20 cellular contexts compared by ENCODE assay signal in the genomic region with DNA sequence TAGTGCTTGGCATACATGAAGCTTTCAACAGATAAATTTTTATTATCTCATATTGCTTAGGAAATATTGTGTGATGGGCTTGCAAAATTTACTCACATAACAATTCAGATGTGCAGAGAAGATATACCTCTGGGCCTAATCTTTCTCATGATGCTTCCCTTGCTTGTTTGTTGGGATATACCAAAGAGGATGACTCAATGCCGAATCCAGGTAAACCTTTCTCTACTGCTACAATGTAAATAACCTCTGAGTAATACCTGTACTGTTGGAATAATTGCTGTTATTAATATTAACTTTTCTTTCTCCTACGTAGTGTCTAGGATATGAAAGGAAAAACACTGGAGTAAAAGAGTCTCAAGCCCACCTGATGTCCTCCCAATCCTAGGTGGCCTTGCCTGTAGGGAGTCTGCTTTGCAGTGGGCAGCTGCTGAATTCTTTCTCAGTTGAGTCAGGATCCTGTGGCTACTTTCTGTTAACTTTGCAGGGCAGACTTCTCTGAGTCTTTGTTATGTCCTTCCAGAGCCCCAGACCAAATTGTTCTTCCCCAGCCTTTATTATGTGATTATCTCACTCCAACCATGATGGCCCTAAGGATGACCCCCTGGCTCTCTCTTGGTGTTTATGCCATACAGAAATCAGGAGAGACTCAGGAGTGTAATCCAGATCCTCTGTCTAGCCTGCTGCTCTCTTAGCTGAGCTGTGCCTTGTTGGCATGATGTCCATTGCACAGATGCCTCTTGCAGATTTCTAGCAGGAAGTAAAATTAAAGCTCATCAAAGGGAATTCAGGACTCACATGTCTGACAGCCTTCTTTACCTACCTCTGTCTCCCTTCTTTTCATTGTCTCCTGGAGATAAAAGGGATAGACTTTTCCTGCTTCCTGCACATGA.
A peak's percentile ranks its signal among the peaks of the same experiment; 100 is the strongest.
DNase-seq lines count a peak whose midpoint lies in the region; TF ChIP-seq lines count a peak whose summit lies in the region.
"Had no signal": no experiment of that assay in that cellular context is flagged by ENCODE, and none has a peak within 500 bp of the region (broad histone marks: within the 10 kb centered on the region; RNA-seq: fewer than 3 reads in every experiment).

No MANE protein-coding gene starts in this region.

- H4K20me1 ChIP-seq in osteoblast (ENCODE audit: insufficient read depth, low read length) = no peaks in the 10 kb centered on the region

- TF ChIP-seq CTCF in epithelial cell of esophagus (IDR thresholded peaks at IDR 0.05; ENCODE audit: insufficient read depth, low read depth, low read length, missing control alignments) (no peak), osteoblast (IDR thresholded peaks at IDR 0.05; ENCODE audit: extremely low read depth, low read depth, low read length) (no peak), nephron progenitor cell (IDR thresholded peaks at IDR 0.05) (no peak)

- H3K27me3 Mint-ChIP-seq in nephron progenitor cell (ENCODE audit: low read depth, poor library complexity) = peaks cover 3% of the 10 kb centered on the region
- H3K27me3 Mint-ChIP-seq: activated naive CD8-positive, alpha-beta T cell had no signal

- H3K79me2 ChIP-seq in osteoblast (ENCODE audit: insufficient read depth, low read length) = no peaks in the 10 kb centered on the region

- H2AFZ ChIP-seq in osteoblast (ENCODE audit: low read length) = peak overlapping the region; percentile 13
- H2AFZ ChIP-seq: GM23338 had no signal

- no peaks in the 10 kb centered on the region for H3K9me3 ChIP-seq in SJSA1 (replicated peaks)
- no peaks in the 10 kb centered on the region for H3K9me3 ChIP-seq in osteoblast (ENCODE audit: low read depth, low read length)
- H3K9me3 ChIP-seq: Peyer's patch had no signal

- no peaks in the 10 kb centered on the region for H3K27me3 ChIP-seq in SJSA1 (replicated peaks)
- no peaks in the 10 kb centered on the region for H3K27me3 ChIP-seq in osteoblast (ENCODE audit: insufficient read depth, low read length)
- H3K27me3 ChIP-seq: Peyer's patch had no signal

- H3K4me3 ChIP-seq in SJSA1 (no peak overlapping the region), epithelial cell of esophagus (ENCODE audit: low read length) (no peak overlapping the region), osteoblast (ENCODE audit: insufficient read depth, low read length) (no peak overlapping the region)
- H3K4me3 ChIP-seq: GM23338, Peyer's patch had no signal

- H3K4me3 Mint-ChIP-seq in nephron progenitor cell = no peak overlapping the region
- H3K4me3 Mint-ChIP-seq: activated CD4-positive, alpha-beta T cell treated with anti-CD3 and anti-CD28 coated beads, Interleukin-2, amount 10 ng/mL, durations not matched to agents 7 days and 5 days; activated naive CD8-positive, alpha-beta T cell; brain; CD4-positive, CD25-positive, alpha-beta regulatory T cell; GM23338; neural crest cell; T-helper 2 cell treated with Interferon-gamma antibody and Interleukin-4, amounts not matched to agents 5 μg/mL and 100 μg/mL, for 36 hours had no signal

- H3K36me3 ChIP-seq in SJSA1 (no peaks in the 10 kb centered on the region), osteoblast (ENCODE audit: insufficient read depth, low read length) (no peaks in the 10 kb centered on the region)
- H3K36me3 ChIP-seq: Peyer's patch had no signal

- no peaks in the 10 kb centered on the region for H3K36me3 Mint-ChIP-seq in nephron progenitor cell (ENCODE audit: low read depth)
- H3K36me3 Mint-ChIP-seq: activated naive CD8-positive, alpha-beta T cell; brain had no signal

- H3K27ac Mint-ChIP-seq in nephron progenitor cell = no peak overlapping the region
- H3K27ac Mint-ChIP-seq: activated CD4-positive, alpha-beta T cell treated with anti-CD3 and anti-CD28 coated beads, Interleukin-2, amount 10 ng/mL, durations not matched to agents 7 days and 5 days; activated naive CD8-positive, alpha-beta T cell; activated T-helper 2 cell treated with anti-CD3 and anti-CD28 coated beads, Interferon-gamma antibody, Interleukin-2, Interleukin-4, amounts not matched to agents 10 μg/mL and 5 μg/mL and 100 μg/mL, durations not matched to agents 14 hours and 24 hours and 36 hours; CD4-positive, CD25-positive, alpha-beta regulatory T cell; GM23338; T-helper 2 cell treated with Interferon-gamma antibody and Interleukin-4, amounts not matched to agents 5 μg/mL and 100 μg/mL, for 36 hours had no signal

- H3K4me1 Mint-ChIP-seq in nephron progenitor cell = peaks cover 10% of the 10 kb centered on the region
- H3K4me1 Mint-ChIP-seq: GM23338 had no signal

- H3K4me1 ChIP-seq in SJSA1 (replicated peaks) (peaks cover 35% of the 10 kb centered on the region), osteoblast (ENCODE audit: insufficient read depth, low read length) (peaks cover 2% of the 10 kb centered on the region)
- H3K4me1 ChIP-seq: Peyer's patch had no signal

- H3K9me3 Mint-ChIP-seq in nephron progenitor cell = no peaks in the 10 kb centered on the region
- H3K9me3 Mint-ChIP-seq: activated CD4-positive, alpha-beta T cell treated with anti-CD3 and anti-CD28 coated beads, Interleukin-2, amount 10 ng/mL, durations not matched to agents 7 days and 5 days; brain; GM23338 had no signal

- peak; percentile 43 for DNase-seq in EL
- DNase-seq in SJSA1 (ENCODE audit: low read depth in 1 of 2, low spot score in 2 of 2) = peak; percentile 56 to 71
- peak; percentile 75 for DNase-seq in epithelial cell of esophagus (ENCODE audit: low read depth)
- peak; percentile 63 for DNase-seq in osteoblast (ENCODE audit: insufficient read length, low spot score, missing footprints)
- DNase-seq in nephron progenitor cell = no peak
- DNase-seq in dermis blood vessel endothelial cell = no peak
- no peak for DNase-seq in activated T-cell treated with anti-CD3 and anti-CD28 coated beads for 4 hours
- DNase-seq: activated CD4-positive, alpha-beta T cell treated with anti-CD3 and anti-CD28 coated beads, Interleukin-2, amount 10 ng/mL, durations not matched to agents 7 days and 5 days; CD4-positive, CD25-positive, alpha-beta regulatory T cell; NCI-H1092 treated with DMSO at 0.1 percent for 48 hours; NCI-H2107; NCI-H510A; Peyer's patch had no signal

- H3K27ac ChIP-seq in SJSA1 (peak overlapping the region; percentile 32; the same call in 1 of the 2 replicates), osteoblast (ENCODE audit: low read depth, low read length) (no peak overlapping the region)
- H3K27ac ChIP-seq: Peyer's patch, VCaP had no signal

- H3K4me2 ChIP-seq in osteoblast (ENCODE audit: insufficient read depth, low read length) = peak overlapping the region; percentile 7
- H3K4me2 ChIP-seq: GM23338 had no signal

Comparison
In these comparisons a context has a peak if more than half of its experiments do, and no peak if none do; other contexts are left out.
1. DNase-seq: peak in EL (single experiment), SJSA1 (2 of 2), epithelial cell of esophagus (single experiment) and osteoblast (single experiment); none in nephron progenitor cell (single experiment), dermis blood vessel endothelial cell (single experiment) and activated T-cell treated with anti-CD3 and anti-CD28 coated beads for 4 hours (single experiment).